ENCODE assay signal across 3 cellular contexts in the genomic region with DNA sequence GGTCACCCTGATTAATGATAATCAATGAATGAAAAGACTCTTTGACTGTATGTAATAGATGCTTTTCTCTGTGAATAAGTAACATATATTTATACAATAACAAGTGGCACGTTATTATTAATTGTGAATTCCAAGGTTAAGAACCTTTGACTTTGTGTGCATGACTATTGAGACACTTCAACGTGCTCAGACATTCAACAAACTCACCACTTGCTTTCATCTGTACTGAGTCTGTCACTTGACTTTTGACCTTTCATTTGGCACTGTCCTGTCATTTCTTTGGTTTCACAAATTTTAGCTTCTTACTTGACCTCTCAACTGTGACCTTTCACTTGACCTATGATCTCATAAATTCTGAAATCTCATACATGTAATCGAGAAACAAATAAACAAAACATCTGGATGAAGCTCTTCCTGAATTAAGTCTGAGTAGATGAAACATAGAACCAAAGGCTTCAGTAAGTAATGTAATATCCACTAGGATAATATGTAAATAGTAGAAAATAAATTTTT.
A peak's percentile ranks its signal among the peaks of the same experiment; 100 is the strongest.
TF ChIP-seq lines count a peak whose summit lies in the region.

No MANE protein-coding gene starts in this region.

TF ChIP-seq in liver, 16 proteins besides CTCF, POLR2A, EP300 and RAD21:
- TF ChIP-seq, protein P1, sequence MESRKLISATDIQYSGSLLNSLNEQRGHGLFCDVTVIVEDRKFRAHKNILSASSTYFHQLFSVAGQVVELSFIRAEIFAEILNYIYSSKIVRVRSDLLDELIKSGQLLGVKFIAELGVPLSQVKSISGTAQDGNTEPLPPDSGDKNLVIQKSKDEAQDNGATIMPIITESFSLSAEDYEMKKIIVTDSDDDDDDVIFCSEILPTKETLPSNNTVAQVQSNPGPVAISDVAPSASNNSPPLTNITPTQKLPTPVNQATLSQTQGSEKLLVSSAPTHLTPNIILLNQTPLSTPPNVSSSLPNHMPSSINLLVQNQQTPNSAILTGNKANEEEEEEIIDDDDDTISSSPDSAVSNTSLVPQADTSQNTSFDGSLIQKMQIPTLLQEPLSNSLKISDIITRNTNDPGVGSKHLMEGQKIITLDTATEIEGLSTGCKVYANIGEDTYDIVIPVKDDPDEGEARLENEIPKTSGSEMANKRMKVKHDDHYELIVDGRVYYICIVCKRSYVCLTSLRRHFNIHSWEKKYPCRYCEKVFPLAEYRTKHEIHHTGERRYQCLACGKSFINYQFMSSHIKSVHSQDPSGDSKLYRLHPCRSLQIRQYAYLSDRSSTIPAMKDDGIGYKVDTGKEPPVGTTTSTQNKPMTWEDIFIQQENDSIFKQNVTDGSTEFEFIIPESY (IDR thresholded peaks at IDR 0.05) = no peak
- TF ChIP-seq, protein P2, sequence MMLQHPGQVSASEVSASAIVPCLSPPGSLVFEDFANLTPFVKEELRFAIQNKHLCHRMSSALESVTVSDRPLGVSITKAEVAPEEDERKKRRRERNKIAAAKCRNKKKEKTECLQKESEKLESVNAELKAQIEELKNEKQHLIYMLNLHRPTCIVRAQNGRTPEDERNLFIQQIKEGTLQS (IDR thresholded peaks at IDR 0.05) = no peak
- TF ChIP-seq YY1 (IDR thresholded peaks at IDR 0.05) (no peak), FOXA2 (IDR thresholded peaks at IDR 0.05) (no peak), NR2F2 (IDR thresholded peaks at IDR 0.05) (peak; percentile 70)

TF ChIP-seq in HepG2, 621 proteins besides CTCF, POLR2A, EP300 and RAD21 (continued from another document):
- no peak for TF ChIP-seq MBNL3 (CRISPR knock-in tag; conservative IDR thresholded peaks at IDR 0.05)
TF ChIP-seq in HepG2: peak in this region for 0.

TF ChIP-seq in K562, 482 proteins besides CTCF, POLR2A, EP300 and RAD21 (continued from another document):
- TF ChIP-seq, protein P3, sequence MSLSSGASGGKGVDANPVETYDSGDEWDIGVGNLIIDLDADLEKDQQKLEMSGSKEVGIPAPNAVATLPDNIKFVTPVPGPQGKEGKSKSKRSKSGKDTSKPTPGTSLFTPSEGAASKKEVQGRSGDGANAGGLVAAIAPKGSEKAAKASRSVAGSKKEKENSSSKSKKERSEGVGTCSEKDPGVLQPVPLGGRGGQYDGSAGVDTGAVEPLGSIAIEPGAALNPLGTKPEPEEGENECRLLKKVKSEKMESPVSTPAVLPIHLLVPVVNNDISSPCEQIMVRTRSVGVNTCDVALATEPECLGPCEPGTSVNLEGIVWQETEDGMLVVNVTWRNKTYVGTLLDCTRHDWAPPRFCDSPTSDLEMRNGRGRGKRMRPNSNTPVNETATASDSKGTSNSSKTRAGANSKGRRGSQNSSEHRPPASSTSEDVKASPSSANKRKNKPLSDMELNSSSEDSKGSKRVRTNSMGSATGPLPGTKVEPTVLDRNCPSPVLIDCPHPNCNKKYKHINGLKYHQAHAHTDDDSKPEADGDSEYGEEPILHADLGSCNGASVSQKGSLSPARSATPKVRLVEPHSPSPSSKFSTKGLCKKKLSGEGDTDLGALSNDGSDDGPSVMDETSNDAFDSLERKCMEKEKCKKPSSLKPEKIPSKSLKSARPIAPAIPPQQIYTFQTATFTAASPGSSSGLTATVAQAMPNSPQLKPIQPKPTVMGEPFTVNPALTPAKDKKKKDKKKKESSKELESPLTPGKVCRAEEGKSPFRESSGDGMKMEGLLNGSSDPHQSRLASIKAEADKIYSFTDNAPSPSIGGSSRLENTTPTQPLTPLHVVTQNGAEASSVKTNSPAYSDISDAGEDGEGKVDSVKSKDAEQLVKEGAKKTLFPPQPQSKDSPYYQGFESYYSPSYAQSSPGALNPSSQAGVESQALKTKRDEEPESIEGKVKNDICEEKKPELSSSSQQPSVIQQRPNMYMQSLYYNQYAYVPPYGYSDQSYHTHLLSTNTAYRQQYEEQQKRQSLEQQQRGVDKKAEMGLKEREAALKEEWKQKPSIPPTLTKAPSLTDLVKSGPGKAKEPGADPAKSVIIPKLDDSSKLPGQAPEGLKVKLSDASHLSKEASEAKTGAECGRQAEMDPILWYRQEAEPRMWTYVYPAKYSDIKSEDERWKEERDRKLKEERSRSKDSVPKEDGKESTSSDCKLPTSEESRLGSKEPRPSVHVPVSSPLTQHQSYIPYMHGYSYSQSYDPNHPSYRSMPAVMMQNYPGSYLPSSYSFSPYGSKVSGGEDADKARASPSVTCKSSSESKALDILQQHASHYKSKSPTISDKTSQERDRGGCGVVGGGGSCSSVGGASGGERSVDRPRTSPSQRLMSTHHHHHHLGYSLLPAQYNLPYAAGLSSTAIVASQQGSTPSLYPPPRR (CRISPR knock-in tag; IDR thresholded peaks at IDR 0.05; ENCODE audit: borderline replicate concordance) = no peak
- TF ChIP-seq NR2C1 (IDR thresholded peaks at IDR 0.05) = peak; percentile 87
- TF ChIP-seq NR2C1 (tag; IDR thresholded peaks at IDR 0.05) = peak; percentile 88
- TF ChIP-seq PRPF4 (IDR thresholded peaks at IDR 0.05; ENCODE audit: insufficient read depth, low read depth, low read length, poor library complexity, severe bottlenecking) = no peak
